In genomic region chr3:3200632-3201212, GRCh38 we compare ENCODE assay signal across 8 cellular contexts. TPM values are rescaled to one million over a fixed set of nuclear protein-coding genes. Genes with fewer than 3 reads are reported as not detected.
DNase-seq lines count a peak whose midpoint lies in the region; ATAC-seq, FAIRE-seq and TF ChIP-seq lines count a peak whose summit lies in the region.
"Had no signal": no experiment of that assay in that cellular context is flagged by ENCODE, and none has a peak within 500 bp of the region (broad histone marks: within the 10 kb centered on the region; RNA-seq: fewer than 3 reads in every experiment).

No MANE protein-coding gene starts in this region.

- no peaks in the 10 kb centered on the region for H3K4me1 ChIP-seq in kidney (ENCODE audit: control insufficient read depth in 1 of 2, insufficient read depth in 1 of 2, low read depth in 1 of 2, low read length in 2 of 2)
- no peaks in the 10 kb centered on the region for H3K4me1 ChIP-seq in testis

- H3K9me3 ChIP-seq in kidney (ENCODE audit: control insufficient read depth in 1 of 2, low read length in 2 of 2) (no peaks in the 10 kb centered on the region), testis (no peaks in the 10 kb centered on the region)

- H3K27ac ChIP-seq in kidney (ENCODE audit: low read depth in 2 of 2, low read length in 2 of 2) (no peak overlapping the region), testis (no peak overlapping the region)

- intact Hi-C loops in kidney (cut with DNase I), result loop anchor here (10.0 kb wide), 1 partner anchor 1084 kb away; no protein-coding TSS in a partner anchor
- intact Hi-C loops in testis (cut with DNase I; ENCODE audit: low total_unique reads), result no loop called here

- no peak for TF ChIP-seq POLR2A in testis (IDR thresholded peaks at IDR 0.05)

- no peak overlapping the region for H3K9ac ChIP-seq in kidney (ENCODE audit: low read length in 2 of 2)

- H3K27me3 ChIP-seq in testis, result no peaks in the 10 kb centered on the region

- H3K36me3 ChIP-seq in kidney (ENCODE audit: control insufficient read depth in 1 of 2, insufficient read depth in 2 of 2, low read length in 2 of 2), result no peaks in the 10 kb centered on the region
- no peaks in the 10 kb centered on the region for H3K36me3 ChIP-seq in testis (ENCODE audit: low read depth, missing control alignments)

- H3K4me3 ChIP-seq in kidney (ENCODE audit: low read length in 2 of 2), result no peak overlapping the region
- no peak overlapping the region for H3K4me3 ChIP-seq in testis

- peak; percentile 56 for ATAC-seq in GM19324 (IDR thresholded peaks at IDR 0.05; ENCODE audit: low FRiP score, unreplicated experiment)
- ATAC-seq in HG03280 (IDR thresholded peaks at IDR 0.05; ENCODE audit: unreplicated experiment), result peak; percentile 77

- FAIRE-seq in kidney (lab: Jason Lieb, UNC), result peak; percentile 89

- TF ChIP-seq CTCF in kidney (IDR thresholded peaks at IDR 0.05; ENCODE audit: borderline replicate concordance, extremely low read depth, insufficient read depth), result peak; percentile 79
- TF ChIP-seq CTCF in testis (IDR thresholded peaks at IDR 0.05), result peak; percentile 75 to 91 (median 76)

- in situ Hi-C loops in T47D (cut with HindIII; ENCODE audit: low pct_unique_long_range_greater_than_20kb, low sequenced_read_pairs), result no loop called here

- 31 to 34% methylated on average over 7 of the region's 7 CpGs for WGBS in testis, 2 donors

- DNase-seq in EL, result peak; percentile 60
- peak; percentile 30 for DNase-seq in NCI-H82 treated with DMSO at 0.1 percent for 48 hours (lab: John Stamatoyannopoulos, UW; ENCODE audit: unreplicated experiment)
- peak; percentile 17 to 83 for DNase-seq in T47D (ENCODE audit: low read depth in 1 of 2, low spot score in 1 of 2)
- no peak for DNase-seq in kidney
- DNase-seq in testis, result peak; percentile 77
- DNase-seq: activated naive CD8-positive, alpha-beta T cell treated with anti-CD3 and anti-CD28 coated beads, Interleukin-2, amount 10 ng/mL, durations not matched to agents 7 days and 5 days had no signal

RNA-seq across cellular contexts. Expression of gene CRBN, which starts 21.2 kb away (rescaled TPM):
- 56.7 TPM for total RNA-seq in kidney
- 31.0 TPM for polyA plus RNA-seq in kidney (ENCODE audit: insufficient read depth, low read depth, low replicate concordance)
- total RNA-seq in testis, result 100 to 1,000 TPM; 147 to 180 TPM
- polyA plus RNA-seq in testis (ENCODE audit: insufficient read depth, low read depth, low replicate concordance), result 85.4 TPM
